In the genomic region with DNA sequence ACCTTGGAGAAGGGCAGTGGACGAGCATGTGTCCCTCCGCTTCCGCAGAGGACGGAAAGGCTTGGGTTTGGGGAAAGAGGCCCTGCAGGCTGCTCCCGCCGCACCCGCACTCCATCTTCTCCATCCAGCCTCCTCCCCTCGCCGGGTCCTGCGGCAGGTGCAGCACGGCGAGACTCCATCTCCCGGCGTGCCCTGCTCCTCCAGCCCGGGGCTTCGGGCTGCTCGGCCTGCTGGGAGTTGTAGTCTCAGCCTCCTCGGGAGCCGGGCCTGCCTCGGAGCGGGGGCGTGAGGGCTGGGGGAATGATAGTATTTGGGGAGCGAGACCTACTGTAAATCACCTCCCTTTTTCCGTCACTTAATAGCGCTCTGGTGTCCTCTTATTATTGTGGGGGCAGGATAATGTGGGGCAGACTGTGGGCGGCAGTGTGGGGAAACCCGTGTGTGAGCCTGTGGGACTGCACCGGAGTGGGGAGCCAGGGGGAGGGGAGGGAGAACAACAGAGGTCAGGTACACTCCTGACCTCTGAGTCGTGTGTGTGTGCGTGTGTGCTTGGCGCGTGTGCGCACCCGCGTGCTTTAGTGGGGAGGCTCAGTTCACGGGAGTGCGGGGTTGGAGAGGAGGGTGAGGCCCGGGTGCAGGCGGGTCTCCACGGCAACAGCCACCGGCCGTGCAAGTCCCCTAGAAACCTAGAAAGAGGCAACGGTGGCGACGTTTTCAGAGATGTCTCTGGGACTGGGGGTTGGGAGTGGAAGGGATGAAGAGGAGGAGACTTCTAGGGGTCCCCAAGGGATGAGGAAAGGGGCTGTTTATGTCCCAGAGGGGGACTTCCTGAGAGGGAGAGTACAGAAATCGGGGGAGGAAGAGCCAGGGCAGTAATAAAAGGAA, we compare ENCODE assay signal across 1 cellular context.
A peak's percentile ranks its signal among the peaks of the same experiment; 100 is the strongest.
TF ChIP-seq lines count a peak whose summit lies in the region.

No MANE protein-coding gene starts in this region.

TF ChIP-seq in HEK293, 187 proteins besides CTCF, POLR2A, EP300 and RAD21 (continued from another document and continues in another):
- TF ChIP-seq ZSCAN5A (tag by site-specific recombination; IDR thresholded peaks at IDR 0.05), result no peak
- TF ChIP-seq, protein P1, sequence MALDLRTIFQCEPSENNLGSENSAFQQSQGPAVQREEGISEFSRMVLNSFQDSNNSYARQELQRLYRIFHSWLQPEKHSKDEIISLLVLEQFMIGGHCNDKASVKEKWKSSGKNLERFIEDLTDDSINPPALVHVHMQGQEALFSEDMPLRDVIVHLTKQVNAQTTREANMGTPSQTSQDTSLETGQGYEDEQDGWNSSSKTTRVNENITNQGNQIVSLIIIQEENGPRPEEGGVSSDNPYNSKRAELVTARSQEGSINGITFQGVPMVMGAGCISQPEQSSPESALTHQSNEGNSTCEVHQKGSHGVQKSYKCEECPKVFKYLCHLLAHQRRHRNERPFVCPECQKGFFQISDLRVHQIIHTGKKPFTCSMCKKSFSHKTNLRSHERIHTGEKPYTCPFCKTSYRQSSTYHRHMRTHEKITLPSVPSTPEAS (tag by site-specific recombination; IDR thresholded peaks at IDR 0.05), result peak; percentile 96
- TF ChIP-seq ZNF18 (tag by site-specific recombination; IDR thresholded peaks at IDR 0.05), result no peak
- TF ChIP-seq ZNF223 (tag by site-specific recombination; IDR thresholded peaks at IDR 0.05), result peak; percentile 72; the same call in 1 of the 2 replicates
- peak; percentile 90 for TF ChIP-seq ZBTB20 (tag by site-specific recombination; IDR thresholded peaks at IDR 0.05)
- no peak for TF ChIP-seq ZNF112 (tag by site-specific recombination; IDR thresholded peaks at IDR 0.05)
- no peak for TF ChIP-seq ZNF202 (tag by site-specific recombination; IDR thresholded peaks at IDR 0.05; ENCODE audit: borderline replicate concordance)
- TF ChIP-seq ZNF335 (tag by site-specific recombination; conservative IDR thresholded peaks at IDR 0.05), result peak; percentile 99
- TF ChIP-seq ZFHX2 (tag by site-specific recombination; conservative IDR thresholded peaks at IDR 0.05), result peak; percentile 99
- TF ChIP-seq ZSCAN18 (tag by site-specific recombination; IDR thresholded peaks at IDR 0.05), result no peak
- TF ChIP-seq SP7 (tag by site-specific recombination; IDR thresholded peaks at IDR 0.05), result peak; percentile 42
- no peak for TF ChIP-seq ZNF48 (tag by site-specific recombination; IDR thresholded peaks at IDR 0.05)
- TF ChIP-seq, protein P2, sequence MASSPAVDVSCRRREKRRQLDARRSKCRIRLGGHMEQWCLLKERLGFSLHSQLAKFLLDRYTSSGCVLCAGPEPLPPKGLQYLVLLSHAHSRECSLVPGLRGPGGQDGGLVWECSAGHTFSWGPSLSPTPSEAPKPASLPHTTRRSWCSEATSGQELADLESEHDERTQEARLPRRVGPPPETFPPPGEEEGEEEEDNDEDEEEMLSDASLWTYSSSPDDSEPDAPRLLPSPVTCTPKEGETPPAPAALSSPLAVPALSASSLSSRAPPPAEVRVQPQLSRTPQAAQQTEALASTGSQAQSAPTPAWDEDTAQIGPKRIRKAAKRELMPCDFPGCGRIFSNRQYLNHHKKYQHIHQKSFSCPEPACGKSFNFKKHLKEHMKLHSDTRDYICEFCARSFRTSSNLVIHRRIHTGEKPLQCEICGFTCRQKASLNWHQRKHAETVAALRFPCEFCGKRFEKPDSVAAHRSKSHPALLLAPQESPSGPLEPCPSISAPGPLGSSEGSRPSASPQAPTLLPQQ (tag by site-specific recombination; IDR thresholded peaks at IDR 0.05), result peak; percentile 21; the same call in 1 of the 2 replicates
- peak; percentile 91 for TF ChIP-seq ZBTB17 (tag by site-specific recombination; IDR thresholded peaks at IDR 0.05)
- peak; percentile 62; the same call in 1 of the 2 replicates for TF ChIP-seq YY2 (tag by site-specific recombination; IDR thresholded peaks at IDR 0.05)
- peak; percentile 84 for TF ChIP-seq SP3 (tag by site-specific recombination; IDR thresholded peaks at IDR 0.05)
- no peak for TF ChIP-seq HIC1 (tag by site-specific recombination; IDR thresholded peaks at IDR 0.05)
- TF ChIP-seq ZNF629 (tag by site-specific recombination; IDR thresholded peaks at IDR 0.05), result peak; percentile 43; the same call in 1 of the 2 replicates
- TF ChIP-seq ZNF777 (tag by site-specific recombination; IDR thresholded peaks at IDR 0.05; ENCODE audit: borderline replicate concordance), result peak; percentile 64; the same call in 1 of the 2 replicates
- no peak for TF ChIP-seq ZNF623 (tag by site-specific recombination; IDR thresholded peaks at IDR 0.05)
- peak; percentile 97 for TF ChIP-seq EGR2 (tag by site-specific recombination; IDR thresholded peaks at IDR 0.05; ENCODE audit: low read depth)
- TF ChIP-seq GLIS2 (tag by site-specific recombination; IDR thresholded peaks at IDR 0.05), result peak; percentile 37
- TF ChIP-seq, protein P3, sequence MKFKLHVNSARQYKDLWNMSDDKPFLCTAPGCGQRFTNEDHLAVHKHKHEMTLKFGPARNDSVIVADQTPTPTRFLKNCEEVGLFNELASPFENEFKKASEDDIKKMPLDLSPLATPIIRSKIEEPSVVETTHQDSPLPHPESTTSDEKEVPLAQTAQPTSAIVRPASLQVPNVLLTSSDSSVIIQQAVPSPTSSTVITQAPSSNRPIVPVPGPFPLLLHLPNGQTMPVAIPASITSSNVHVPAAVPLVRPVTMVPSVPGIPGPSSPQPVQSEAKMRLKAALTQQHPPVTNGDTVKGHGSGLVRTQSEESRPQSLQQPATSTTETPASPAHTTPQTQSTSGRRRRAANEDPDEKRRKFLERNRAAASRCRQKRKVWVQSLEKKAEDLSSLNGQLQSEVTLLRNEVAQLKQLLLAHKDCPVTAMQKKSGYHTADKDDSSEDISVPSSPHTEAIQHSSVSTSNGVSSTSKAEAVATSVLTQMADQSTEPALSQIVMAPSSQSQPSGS (tag by site-specific recombination; IDR thresholded peaks at IDR 0.05; ENCODE audit: low read depth), result no peak
- TF ChIP-seq, protein P4, sequence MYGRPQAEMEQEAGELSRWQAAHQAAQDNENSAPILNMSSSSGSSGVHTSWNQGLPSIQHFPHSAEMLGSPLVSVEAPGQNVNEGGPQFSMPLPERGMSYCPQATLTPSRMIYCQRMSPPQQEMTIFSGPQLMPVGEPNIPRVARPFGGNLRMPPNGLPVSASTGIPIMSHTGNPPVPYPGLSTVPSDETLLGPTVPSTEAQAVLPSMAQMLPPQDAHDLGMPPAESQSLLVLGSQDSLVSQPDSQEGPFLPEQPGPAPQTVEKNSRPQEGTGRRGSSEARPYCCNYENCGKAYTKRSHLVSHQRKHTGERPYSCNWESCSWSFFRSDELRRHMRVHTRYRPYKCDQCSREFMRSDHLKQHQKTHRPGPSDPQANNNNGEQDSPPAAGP (tag by site-specific recombination; IDR thresholded peaks at IDR 0.05), result 0 out of 2 replicates have a peak, but pooled peaks have one; percentile 10
- TF ChIP-seq ZNF221 (tag by site-specific recombination; IDR thresholded peaks at IDR 0.05; ENCODE audit: borderline replicate concordance), result 0 out of 2 replicates have a peak, but pooled peaks have one; percentile 6
- TF ChIP-seq GLI4 (tag by site-specific recombination; IDR thresholded peaks at IDR 0.05), result 0 out of 2 replicates have a peak, but pooled peaks have one; percentile 63
- TF ChIP-seq ZNF596 (tag by site-specific recombination; IDR thresholded peaks at IDR 0.05), result no peak
- TF ChIP-seq ZNF24 (tag by site-specific recombination; IDR thresholded peaks at IDR 0.05), result peak; percentile 58
- no peak for TF ChIP-seq ZNF174 (tag by site-specific recombination; IDR thresholded peaks at IDR 0.05)
- 0 out of 2 replicates have a peak, but pooled peaks have one; percentile 17 for TF ChIP-seq HOXC10 (CRISPR knock-in tag; IDR thresholded peaks at IDR 0.05)
- TF ChIP-seq SCRT2 (tag by site-specific recombination; IDR thresholded peaks at IDR 0.05), result peak; percentile 19; the same call in 1 of the 2 replicates
- TF ChIP-seq MYNN (tag by site-specific recombination; IDR thresholded peaks at IDR 0.05; ENCODE audit: borderline replicate concordance), result peak; percentile 47; the same call in 1 of the 2 replicates
- no peak for TF ChIP-seq ZNF155 (tag by site-specific recombination; IDR thresholded peaks at IDR 0.05)
- peak; percentile 71 for TF ChIP-seq WT1 (tag by site-specific recombination; IDR thresholded peaks at IDR 0.05)
- TF ChIP-seq ZBTB10 (tag by site-specific recombination; IDR thresholded peaks at IDR 0.05), result peak; percentile 90
- TF ChIP-seq ZNF184 (tag by site-specific recombination; IDR thresholded peaks at IDR 0.05), result peak; percentile 92
- 0 out of 2 replicates have a peak, but pooled peaks have one; percentile 26 for TF ChIP-seq GLIS1 (tag by site-specific recombination; IDR thresholded peaks at IDR 0.05)
- no peak for TF ChIP-seq ZNF350 (tag by site-specific recombination; IDR thresholded peaks at IDR 0.05)
- TF ChIP-seq GFI1B (tag by site-specific recombination; IDR thresholded peaks at IDR 0.05), result no peak
- TF ChIP-seq KLF1 (tag by site-specific recombination; IDR thresholded peaks at IDR 0.05), result peak; percentile 45; the same call in 1 of the 2 replicates
- peak; percentile 63; the same call in 1 of the 2 replicates for TF ChIP-seq ZNF324 (tag by site-specific recombination; IDR thresholded peaks at IDR 0.05)
- peak; percentile 38 for TF ChIP-seq SP2 (tag by site-specific recombination; IDR thresholded peaks at IDR 0.05)
